In the genomic region with DNA sequence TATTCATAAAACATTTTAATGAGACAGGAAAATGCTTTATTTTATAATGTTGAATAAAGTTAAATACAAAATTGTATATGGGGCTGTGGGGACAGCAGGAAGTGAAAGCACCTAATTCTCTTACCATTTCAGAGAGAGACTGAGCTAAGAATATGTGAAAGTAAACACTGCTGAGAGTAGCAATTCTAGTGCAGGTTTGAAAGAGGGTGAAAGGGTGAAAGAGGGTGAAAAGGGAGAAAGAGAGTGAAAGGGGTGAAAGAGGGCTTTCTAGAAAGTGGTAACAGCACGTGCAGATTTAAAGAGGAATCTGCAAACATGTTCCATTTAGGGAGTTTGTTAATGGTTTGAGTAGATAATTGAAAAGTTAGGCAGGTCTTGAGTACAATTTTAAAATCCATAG, we compare ENCODE assay signal across 23 cellular contexts.
DNase-seq lines count a peak whose midpoint lies in the region; ATAC-seq and TF ChIP-seq lines count a peak whose summit lies in the region.
"Had no signal": no experiment of that assay in that cellular context is flagged by ENCODE, and none has a peak within 500 bp of the region (broad histone marks: within the 10 kb centered on the region; RNA-seq: fewer than 3 reads in every experiment).

No MANE protein-coding gene starts in this region.

- intact Hi-C loops in ascending aorta (cut with DNase I), result no loop called here

- H3K4me2 ChIP-seq in GM23338, result no peak overlapping the region
- H3K4me2 ChIP-seq in mesenchymal stem cell (ENCODE audit: low read length, poor library complexity, severe bottlenecking), result no peak overlapping the region
- H3K4me2 ChIP-seq: A549, SK-N-SH had no signal

- 0 out of 2 replicates have a peak overlapping the region, but pooled peaks have one; percentile 31 for H3K27ac Mint-ChIP-seq in GM23338
- H3K27ac Mint-ChIP-seq: activated CD4-positive, alpha-beta memory T cell treated with anti-CD3 and anti-CD28 coated beads, Interleukin-2, amount 10 ng/mL, durations not matched to agents 7 days and 5 days; activated naive CD4-positive, alpha-beta T cell treated with anti-CD3 and anti-CD28 coated beads, Interleukin-2, amount 10 ng/mL, durations not matched to agents 7 days and 5 days had no signal

- no peak overlapping the region for H3K9ac ChIP-seq in mesenchymal stem cell (ENCODE audit: low read length)
- H3K9ac ChIP-seq: SK-N-SH had no signal

- no peak overlapping the region for H3K14ac ChIP-seq in mesenchymal stem cell (ENCODE audit: low read length in 2 of 2)

- no peak overlapping the region for H3K18ac ChIP-seq in mesenchymal stem cell (ENCODE audit: low read depth in 1 of 2, low read length in 2 of 2)

- H2BK120ac ChIP-seq in mesenchymal stem cell (ENCODE audit: low read depth, low read length), result no peak overlapping the region

- H2BK5ac ChIP-seq in mesenchymal stem cell (ENCODE audit: low read depth, low read length, poor library complexity, severe bottlenecking), result no peak overlapping the region

- H3F3A ChIP-seq in GM23338 (replicated peaks; ENCODE audit: low read depth), result no peaks in the 10 kb centered on the region

- H3K27me3 Mint-ChIP-seq in GM23338 (ENCODE audit: insufficient read depth, low read depth, poor library complexity), result no peaks in the 10 kb centered on the region
- H3K27me3 Mint-ChIP-seq: activated CD4-positive, alpha-beta memory T cell treated with anti-CD3 and anti-CD28 coated beads, Interleukin-2, amount 10 ng/mL, durations not matched to agents 7 days and 5 days; activated naive CD4-positive, alpha-beta T cell treated with anti-CD3 and anti-CD28 coated beads, Interleukin-2, amount 10 ng/mL, durations not matched to agents 7 days and 5 days had no signal

- TF ChIP-seq CTCF in GM23338 (conservative IDR thresholded peaks at IDR 0.05; ENCODE audit: low read depth in 2 of 2) (no peak), ascending aorta (IDR thresholded peaks at IDR 0.05) (no peak)

- H3K36me3 ChIP-seq in GM23338 (ENCODE audit: insufficient read depth) (no peaks in the 10 kb centered on the region), mesenchymal stem cell (ENCODE audit: control insufficient read depth in 1 of 2, insufficient read depth in 2 of 2, low read depth in 1 of 2, low read length in 2 of 2) (no peaks in the 10 kb centered on the region), ascending aorta (no peaks in the 10 kb centered on the region)
- H3K36me3 ChIP-seq: lower lobe of right lung had no signal

- H2BK12ac ChIP-seq in mesenchymal stem cell (ENCODE audit: low read length in 2 of 2), result no peak overlapping the region

- H3K27ac ChIP-seq in GM23338 (ENCODE audit: low read depth) (no peak overlapping the region), mesenchymal stem cell (ENCODE audit: low read length, poor library complexity, severe bottlenecking) (no peak overlapping the region), ascending aorta (no peak overlapping the region)
- H3K27ac ChIP-seq: A549, foreskin keratinocyte, lower lobe of right lung had no signal

- H3K23ac ChIP-seq in mesenchymal stem cell (ENCODE audit: low read length in 2 of 2), result no peak overlapping the region

- H3K9me3 Mint-ChIP-seq in GM23338, result peaks cover 4% of the 10 kb centered on the region; the same call in 1 of the 3 replicates

- H3K4me3 Mint-ChIP-seq in GM23338, result no peak overlapping the region
- H3K4me3 Mint-ChIP-seq: activated CD4-positive, alpha-beta memory T cell treated with anti-CD3 and anti-CD28 coated beads, Interleukin-2, amount 10 ng/mL, durations not matched to agents 7 days and 5 days; activated naive CD4-positive, alpha-beta T cell treated with anti-CD3 and anti-CD28 coated beads, Interleukin-2, amount 10 ng/mL, durations not matched to agents 7 days and 5 days had no signal

- H3K79me1 ChIP-seq in mesenchymal stem cell (replicated peaks; ENCODE audit: low read length, poor library complexity, severe bottlenecking), result no peaks in the 10 kb centered on the region

- H3K4me1 Mint-ChIP-seq in GM23338, result peaks cover 10% of the 10 kb centered on the region; the same call in 2 of the 3 replicates
- H3K4me1 Mint-ChIP-seq: activated CD4-positive, alpha-beta memory T cell treated with anti-CD3 and anti-CD28 coated beads, Interleukin-2, amount 10 ng/mL, durations not matched to agents 7 days and 5 days; activated naive CD4-positive, alpha-beta T cell treated with anti-CD3 and anti-CD28 coated beads, Interleukin-2, amount 10 ng/mL, durations not matched to agents 7 days and 5 days had no signal

- no peak overlapping the region for H4K8ac ChIP-seq in mesenchymal stem cell (ENCODE audit: low read length)

- H3K27me3 ChIP-seq in GM23338 (ENCODE audit: insufficient read depth), result no peaks in the 10 kb centered on the region
- no peaks in the 10 kb centered on the region for H3K27me3 ChIP-seq in mesenchymal stem cell (ENCODE audit: control insufficient read depth in 1 of 2, insufficient read depth in 1 of 2, low read length in 2 of 2)
- no peaks in the 10 kb centered on the region for H3K27me3 ChIP-seq in ascending aorta
- H3K27me3 ChIP-seq: foreskin keratinocyte had no signal

- H3K4me3 ChIP-seq in GM23338, result no peak overlapping the region
- H3K4me3 ChIP-seq in mesenchymal stem cell (ENCODE audit: insufficient read depth in 1 of 2, low read depth in 1 of 2, low read length in 2 of 2), result no peak overlapping the region
- no peak overlapping the region for H3K4me3 ChIP-seq in ascending aorta
- H3K4me3 ChIP-seq: A549, lower lobe of right lung had no signal

- no peaks in the 10 kb centered on the region for H3K9me2 ChIP-seq in GM23338 (ENCODE audit: insufficient read depth)
- H3K9me2 ChIP-seq: SK-N-SH had no signal

- ATAC-seq in GM18909 (IDR thresholded peaks at IDR 0.05; ENCODE audit: poor library complexity, unreplicated experiment) (peak; percentile 76), GM23338 (no peak), HG03442 (IDR thresholded peaks at IDR 0.05; ENCODE audit: unreplicated experiment) (peak; percentile 79)
- ATAC-seq: A549, foreskin keratinocyte, lower lobe of right lung had no signal

- H4K20me1 ChIP-seq in GM23338 (replicated peaks; ENCODE audit: insufficient read depth), result no peaks in the 10 kb centered on the region

- H3K79me2 ChIP-seq in GM23338 (replicated peaks; ENCODE audit: insufficient read depth), result no peaks in the 10 kb centered on the region

- H3K9me3 ChIP-seq in mesenchymal stem cell (ENCODE audit: control insufficient read depth, low read length), result peaks cover 3% of the 10 kb centered on the region
- no peaks in the 10 kb centered on the region for H3K9me3 ChIP-seq in ascending aorta
- H3K9me3 ChIP-seq: A549, lower lobe of right lung, SK-N-SH had no signal

- H3K4ac ChIP-seq in mesenchymal stem cell (ENCODE audit: low read depth in 1 of 2, low read length in 2 of 2), result no peak overlapping the region

- no peaks in the 10 kb centered on the region; the same call in 2 of the 3 replicates for H3K36me3 Mint-ChIP-seq in GM23338 (ENCODE audit: low read depth)
- H3K36me3 Mint-ChIP-seq: activated naive CD4-positive, alpha-beta T cell treated with anti-CD3 and anti-CD28 coated beads, Interleukin-2, amount 10 ng/mL, durations not matched to agents 7 days and 5 days had no signal

- H2BK15ac ChIP-seq in mesenchymal stem cell (ENCODE audit: low read depth, poor library complexity, severe bottlenecking), result no peak overlapping the region

- H3K4me1 ChIP-seq in GM23338 (ENCODE audit: insufficient read depth) (peaks cover 11% of the 10 kb centered on the region), mesenchymal stem cell (ENCODE audit: control insufficient read depth, insufficient read depth, low read depth, low read length) (no peaks in the 10 kb centered on the region), ascending aorta (no peaks in the 10 kb centered on the region)
- H3K4me1 ChIP-seq: A549, lower lobe of right lung had no signal

- H2AK5ac ChIP-seq in mesenchymal stem cell (ENCODE audit: low read length, severe bottlenecking), result no peak overlapping the region

- H4K91ac ChIP-seq in mesenchymal stem cell (ENCODE audit: low read length), result no peak overlapping the region

- H2AFZ ChIP-seq in GM23338 (no peak overlapping the region), mesenchymal stem cell (ENCODE audit: low read depth, low read length) (no peak overlapping the region)

- 35% methylated on average over 1 of the region's 1 CpG for WGBS in mesenchymal stem cell

- DNase-seq in DMS53 treated with DMSO at 0.1 percent for 48 hours (lab: John Stamatoyannopoulos, UW; ENCODE audit: unreplicated experiment) (peak; percentile 24), GM23338 (ENCODE audit: low spot score) (no peak), mesenchymal stem cell (no peak), ascending aorta (ENCODE audit: low spot score in 2 of 2) (no peak), NCI-H1417 (lab: John Stamatoyannopoulos, UW) (no peak), GM03348 (ENCODE audit: low spot score) (no peak)
- DNase-seq: activated CD4-positive, alpha-beta memory T cell treated with anti-CD3 and anti-CD28 coated beads, Interleukin-2, amount 10 ng/mL, durations not matched to agents 7 days and 5 days; activated naive CD4-positive, alpha-beta T cell treated with anti-CD3 and anti-CD28 coated beads, Interleukin-2, amount 10 ng/mL, durations not matched to agents 7 days and 5 days; activated T-cell treated with anti-CD3 and anti-CD28 coated beads, Interleukin-2, amount 50 U/mL, for 1 hour; effector CD4-positive, alpha-beta T cell; erythroblast; foreskin keratinocyte; hypothalamus; lower lobe of right lung; NCI-H187; NCI-H226; RPMI8226; SK-N-SH; small intestine; stimulated activated naive CD4-positive, alpha-beta T cell treated with Interleukin-2 at 50 U/mL for 16 hours had no signal
